ENCODE assay signal across 8 cellular contexts in the genomic region with DNA sequence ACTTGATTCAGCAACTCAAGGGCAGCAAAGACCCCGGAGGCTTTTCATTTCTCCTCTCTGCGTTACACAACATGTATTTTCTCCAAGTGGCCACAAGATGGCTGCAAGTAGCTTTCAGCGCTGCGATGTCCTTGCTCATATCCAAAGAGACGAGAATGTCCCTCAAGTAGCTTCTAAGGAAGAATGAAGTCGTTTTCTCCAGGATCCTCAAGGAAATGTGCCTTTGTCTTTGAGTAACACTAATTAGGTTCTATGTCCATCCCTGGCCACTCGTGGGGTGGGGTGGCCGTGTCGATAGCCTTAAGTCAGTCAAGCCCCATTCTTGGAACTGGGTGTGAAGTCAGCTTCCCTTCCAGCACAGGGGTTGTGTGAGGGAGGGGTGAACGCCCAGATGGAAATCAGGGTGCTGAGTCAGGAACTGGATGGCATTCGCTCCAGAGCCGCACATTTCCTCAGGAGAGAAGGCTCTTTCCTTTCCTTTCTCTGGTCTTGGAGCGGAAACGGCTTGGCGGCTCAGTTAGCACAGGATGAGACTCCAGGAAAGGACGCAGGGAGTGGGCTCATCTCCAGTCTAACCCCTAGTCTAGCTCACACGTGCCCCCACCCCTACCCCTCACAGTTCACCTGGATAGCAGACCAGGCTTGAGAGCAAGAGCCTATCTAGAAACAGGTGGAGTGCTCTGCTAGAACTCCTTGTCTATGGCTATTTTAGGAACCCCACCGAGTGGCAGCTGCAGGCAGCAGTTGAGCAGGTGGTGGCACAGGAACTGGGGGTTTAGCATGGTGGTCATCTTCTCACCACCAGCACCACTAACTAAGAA. TPM values are rescaled to one million over a fixed set of nuclear protein-coding genes. Genes with fewer than 3 reads are reported as not detected.
DNase-seq lines count a peak whose midpoint lies in the region; ATAC-seq and TF ChIP-seq lines count a peak whose summit lies in the region.

No MANE protein-coding gene starts in this region.

- no peak overlapping the region for H3K27ac ChIP-seq in neutrophil

- peak; percentile 8 to 74 for DNase-seq in NCI-H524 (lab: John Stamatoyannopoulos, UW)
- DNase-seq in NCI-H524 treated with DMSO at 0.1 percent for 48 hours (lab: John Stamatoyannopoulos, UW): no peak
- DNase-seq in NCI-H82 treated with DMSO at 0.1 percent for 48 hours (lab: John Stamatoyannopoulos, UW; ENCODE audit: unreplicated experiment): peak; percentile 39
- DNase-seq in activated T-cell treated with anti-CD3 and anti-CD28 coated beads, Interleukin-2, amount 50 U/mL, for 48 hours: peak; percentile 42 to 45
- DNase-seq in fibroblast of villous mesenchyme (ENCODE audit: low read depth): peak; percentile 85

- ATAC-seq in HG03432 (IDR thresholded peaks at IDR 0.05; ENCODE audit: unreplicated experiment) (peak; percentile 63), HG03135 (IDR thresholded peaks at IDR 0.05; ENCODE audit: unreplicated experiment) (no peak)

- H3K9me3 ChIP-seq in neutrophil: no peaks in the 10 kb centered on the region

- H3K27me3 ChIP-seq in neutrophil: peaks cover 20% of the 10 kb centered on the region

- H3K36me3 ChIP-seq in neutrophil: no peaks in the 10 kb centered on the region

- H3K4me1 ChIP-seq in neutrophil (ENCODE audit: control insufficient read depth in 1 of 2, insufficient read depth in 1 of 2, low read depth in 1 of 2, low read length in 1 of 2): peaks cover 6 to 10% of the 10 kb centered on the region in 2 experiments

- H3K4me3 ChIP-seq in fibroblast of villous mesenchyme (ENCODE audit: low read depth, low read length) (peak overlapping the region; percentile 20), neutrophil (ENCODE audit: low read depth in 1 of 2, low read length in 1 of 2) (peak overlapping the region; percentile 6 to 13)

- TF ChIP-seq CTCF in fibroblast of villous mesenchyme (IDR thresholded peaks at IDR 0.05; ENCODE audit: insufficient read depth, low read depth, low read length) (peak; percentile 88), neutrophil (IDR thresholded peaks at IDR 0.05) (peak; percentile 48)

RNA-seq across cellular contexts. Expression of a gene that starts 44.3 kb away (rescaled TPM):
- 505 and 713 TPM in 2 replicates for total RNA-seq in fibroblast of villous mesenchyme

RNA-seq across cellular contexts. Expression of a gene that starts 59.8 kb away (rescaled TPM):
- 2.9 and 3.5 TPM in 2 replicates for total RNA-seq in fibroblast of villous mesenchyme

RNA-seq across cellular contexts. Expression of a gene that starts 59.9 kb away (rescaled TPM):
- total RNA-seq in fibroblast of villous mesenchyme: 30.6 and 53.1 TPM in 2 replicates
